In the genomic region with DNA sequence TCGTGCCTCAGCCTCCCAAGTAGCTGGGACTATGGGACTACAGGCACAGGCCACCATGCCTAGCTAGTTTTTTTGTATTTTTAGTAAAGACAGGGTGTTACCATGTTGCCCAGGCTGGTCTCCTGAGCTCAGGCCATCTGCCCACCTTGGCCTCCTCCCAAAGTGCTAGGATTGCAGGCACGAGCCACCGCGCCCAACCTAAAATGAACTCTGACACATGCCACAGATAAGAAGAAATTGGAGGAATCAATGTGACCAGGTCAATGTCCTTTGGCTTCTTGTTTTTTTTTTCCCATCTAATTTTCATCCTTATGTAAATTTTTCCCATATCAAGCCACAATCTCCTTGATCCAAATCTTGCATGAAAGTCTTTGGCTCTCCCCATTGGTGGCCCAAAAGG, we compare ENCODE assay signal across 31 cellular contexts.
"Had no signal": no experiment of that assay in that cellular context is flagged by ENCODE, and none has a peak within 500 bp of the region (broad histone marks: within the 10 kb centered on the region; RNA-seq: fewer than 3 reads in every experiment).

No MANE protein-coding gene starts in this region.

- ATAC-seq: activated CD8-positive, alpha-beta T cell treated with anti-CD3 and anti-CD28 coated beads for 36 hours; activated naive CD4-positive, alpha-beta T cell treated with anti-CD3 and anti-CD28 coated beads, Interleukin-2, amount 50 U/mL, for 72 hours; activated T-cell treated with anti-CD3 and anti-CD28 coated beads, Interleukin-2, amount 50 U/mL, for 4 hours; activated T-cell treated with anti-CD3 and anti-CD28 coated beads, Interleukin-2, amount 50 U/mL, for 72 hours; activated T-helper 17 cell treated with anti-CD3 and anti-CD28 coated beads, Interleukin-2, amount 50 U/mL, for 72 hours; body of pancreas had no signal

- H3K4me3 ChIP-seq: adrenal gland, body of pancreas, breast epithelium had no signal

- DNase-seq: activated B cell treated with CpG ODN at 0.5 μM for 24 hours; activated CD4-positive, alpha-beta memory T cell treated with anti-CD3 and anti-CD28 coated beads for 36 hours; activated CD4-positive, alpha-beta T cell treated with anti-CD3 and anti-CD28 coated beads for 4 hours; activated CD4-positive, alpha-beta T cell treated with anti-CD3 and anti-CD28 coated beads, Interleukin-2, amount 10 ng/mL, durations not matched to agents 24 days and 14 days; activated CD4-positive, alpha-beta T cell treated with anti-CD3 and anti-CD28 coated beads, Interleukin-2, amount 50 U/mL, for 1 hour; activated CD4-positive, alpha-beta T cell treated with anti-CD3 and anti-CD28 coated beads, Interleukin-2, amount 50 U/mL, for 4 hours; activated CD4-positive, CD25-positive, alpha-beta regulatory T cell treated with anti-CD3 and anti-CD28 coated beads, Interleukin-2, amount 50 U/mL, for 72 hours; activated CD8-positive, alpha-beta memory T cell treated with anti-CD3 and anti-CD28 coated beads, Interleukin-2, amount 50 U/mL, for 4 hours; activated CD8-positive, alpha-beta T cell treated with anti-CD3 and anti-CD28 coated beads for 36 hours; activated effector memory CD4-positive, alpha-beta T cell treated with anti-CD3 and anti-CD28 coated beads, Interleukin-2, amount 50 U/mL, for 16 hours; activated gamma-delta T cell treated with Interleukin-2 at 50 U/mL for 16 hours; activated naive CD4-positive, alpha-beta T cell; activated naive CD4-positive, alpha-beta T cell treated with anti-CD3 and anti-CD28 coated beads for 36 hours; activated naive CD4-positive, alpha-beta T cell treated with anti-CD3 and anti-CD28 coated beads, Interleukin-2, amount 50 U/mL, for 16 hours; activated naive CD8-positive, alpha-beta T cell treated with anti-CD3 and anti-CD28 coated beads for 36 hours; activated T-cell treated with anti-CD3 and anti-CD28 coated beads for 4 hours; activated T-cell treated with anti-CD3 and anti-CD28 coated beads, Interleukin-2, amount 50 U/mL, for 1 hour; activated T-cell treated with anti-CD3 and anti-CD28 coated beads, Interleukin-2, amount 50 U/mL, for 4 hours; activated T-cell treated with anti-CD3 and anti-CD28 coated beads, Interleukin-2, amount 50 U/mL, for 72 hours; adrenal gland; amniotic stem cell; aorta; body of pancreas; brain microvascular endothelial cell; central memory CD4-positive, alpha-beta T cell; T-helper 2 cell; T-helper 9 cell had no signal

- H3K4me1 ChIP-seq: adrenal gland, body of pancreas, breast epithelium had no signal

- H3K36me3 ChIP-seq: adrenal gland, brain microvascular endothelial cell, breast epithelium had no signal

- H3K9me3 ChIP-seq: adrenal gland had no signal

- H3K27ac ChIP-seq: adrenal gland, body of pancreas, brain microvascular endothelial cell, breast epithelium, VCaP had no signal

- H3K27me3 ChIP-seq: adrenal gland, body of pancreas, brain microvascular endothelial cell, breast epithelium had no signal
